ENCODE assay signal across 8 cellular contexts in the genomic region with DNA sequence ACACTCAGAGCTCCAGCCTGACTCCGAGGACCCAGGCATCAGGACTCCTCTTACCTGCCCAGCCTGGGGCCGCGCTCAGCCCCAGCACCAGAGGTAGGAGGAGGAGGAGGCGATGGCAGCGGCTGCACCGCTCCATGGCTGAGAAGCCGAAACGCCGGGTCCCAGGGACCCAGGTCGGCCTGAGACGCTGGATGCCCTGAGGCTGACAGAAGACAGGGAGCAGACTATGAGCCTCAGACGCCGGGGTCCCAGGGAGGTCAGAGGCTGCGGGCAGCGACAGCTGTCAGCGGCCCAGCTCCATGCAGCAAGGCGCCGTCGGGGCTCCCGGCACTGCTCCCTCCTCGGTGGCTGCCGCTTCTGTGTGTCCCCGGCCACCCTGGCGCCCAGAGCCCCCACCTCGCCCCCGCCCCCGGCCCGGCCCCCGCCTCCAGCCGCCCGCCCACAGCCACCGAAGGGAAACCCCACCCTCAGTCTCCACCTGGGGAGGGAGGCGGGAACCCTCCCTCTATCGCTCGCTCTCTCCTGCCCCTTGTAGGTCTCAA. TPM values are rescaled to one million over a fixed set of nuclear protein-coding genes. Genes with fewer than 3 reads are reported as not detected.
A peak's percentile ranks its signal among the peaks of the same experiment; 100 is the strongest.
DNase-seq lines count a peak whose midpoint lies in the region; ATAC-seq, FAIRE-seq and TF ChIP-seq lines count a peak whose summit lies in the region.

A gene (minus strand): TSS at position 363 of the 542 bp plus-strand sequence. CDS start 227 bp downstream, at position 136.

- H3K9me3 ChIP-seq in CD8-positive, alpha-beta T cell (ENCODE audit: low read length), result no peaks in the 10 kb centered on the region
- H3K9me3 ChIP-seq in pancreas (no peaks in the 10 kb centered on the region), small intestine (ENCODE audit: control insufficient read depth, low read depth) (no peaks in the 10 kb centered on the region)

- H3K36me3 ChIP-seq in CD8-positive, alpha-beta T cell (ENCODE audit: insufficient read depth, low read length), result peaks cover 27% of the 10 kb centered on the region
- H3K36me3 ChIP-seq in pancreas (peaks cover 0 to 25% (median 18%) of the 10 kb centered on the region in 3 donors), small intestine (ENCODE audit: control insufficient read depth in 2 of 2, insufficient read depth in 2 of 2, low read length in 2 of 2) (peaks cover 14% of the 10 kb centered on the region in 2 donors)

- H3K27me3 Mint-ChIP-seq in CD8-positive, alpha-beta T cell (ENCODE audit: low read depth), result peaks cover 23% of the 10 kb centered on the region

- H3K27ac Mint-ChIP-seq in CD8-positive, alpha-beta T cell, result peak within 1 kb of the TSS; percentile 55

- intact Hi-C loops in CD8-positive, alpha-beta T cell (cut with DNase I, micrococcal nuclease), result no loop called here
- intact Hi-C loops in pancreas (cut with DNase I), result no loop called here

- DNase-seq in CD8-positive, alpha-beta T cell, result peak in 2 of 7 experiments; percentile 35 to 45
- DNase-seq in fibroblast of the aortic adventitia (ENCODE audit: low read depth) (no peak), pancreas (peak in 1 of 6 donors; percentile 73), small intestine (no peak), cortex of kidney (lab: John Stamatoyannopoulos, UW) (no peak), RPMI8226 (no peak)

- TF ChIP-seq CTCF in CD8-positive, alpha-beta T cell (IDR thresholded peaks at IDR 0.05), result no peak
- TF ChIP-seq CTCF in fibroblast of the aortic adventitia (IDR thresholded peaks at IDR 0.05; ENCODE audit: insufficient read depth, low read length) (no peak), pancreas (IDR thresholded peaks at IDR 0.05) (no peak)

- peaks cover 27% of the 10 kb centered on the region for H3K4me1 Mint-ChIP-seq in CD8-positive, alpha-beta T cell (ENCODE audit: low read depth)

- H3K36me3 Mint-ChIP-seq in CD8-positive, alpha-beta T cell, result peaks cover 34% of the 10 kb centered on the region

- WGBS in pancreas, 2 donors, result 18% methylated on average over 24 to 35 of the region's 35 CpGs
- WGBS in small intestine, 3 donors, result 2 to 13% (median 8%) methylated on average over 24 to 33 of the region's 35 CpGs

- peak; percentile 75 for ATAC-seq in CD8-positive, alpha-beta T cell
- ATAC-seq in SK-N-SH treated with all-trans-retinoic acid at 6 μM for 48 hours (peak; percentile 27), pancreas (peak; percentile 9 to 36 (median 14)), GM21526 (IDR thresholded peaks at IDR 0.05; ENCODE audit: low FRiP score, unreplicated experiment) (no peak)

- FAIRE-seq in pancreas (lab: Jason Lieb, UNC), result no peak
- FAIRE-seq in small intestine (lab: Jason Lieb, UNC), result no peak

- H3K4me3 ChIP-seq in CD8-positive, alpha-beta T cell (ENCODE audit: low read depth, low read length), result peak within 1 kb of the TSS; percentile 77
- H3K4me3 ChIP-seq in fibroblast of the aortic adventitia (ENCODE audit: low read depth, low read length) (peak within 1 kb of the TSS; percentile 46), pancreas (peak within 1 kb of the TSS in 2 of 4 donors; percentile 5 to 15), small intestine (ENCODE audit: low read depth in 1 of 2, low read length in 2 of 2) (peak within 1 kb of the TSS in 1 of 2 donors; percentile 10)

- POLR2A ChIA-PET in CD8-positive, alpha-beta T cell (lab: Charles Lee), result interaction anchor here (0.7 to 1.0 kb wide), 2 partner anchors 80 to 107 kb away, joined by 3 read pairs; a partner anchor contains a TSS

- peak within 1 kb of the TSS; percentile 83 for H3K4me3 Mint-ChIP-seq in CD8-positive, alpha-beta T cell

- H3K27me3 ChIP-seq in CD8-positive, alpha-beta T cell (ENCODE audit: insufficient read depth, low read length), result peaks cover 4% of the 10 kb centered on the region
- H3K27me3 ChIP-seq in pancreas, result no peaks in the 10 kb centered on the region
- peaks cover 0 to 9% of the 10 kb centered on the region in 2 donors for H3K27me3 ChIP-seq in small intestine (ENCODE audit: control insufficient read depth in 2 of 2, insufficient read depth in 2 of 2, low read length in 2 of 2)

- H3K4me1 ChIP-seq in CD8-positive, alpha-beta T cell (ENCODE audit: insufficient read depth, low read length), result peaks cover 14% of the 10 kb centered on the region
- H3K4me1 ChIP-seq in pancreas (peaks cover 9 to 12% (median 11%) of the 10 kb centered on the region in 3 donors), small intestine (ENCODE audit: control insufficient read depth in 2 of 2, insufficient read depth in 1 of 2, low read depth in 1 of 2, low read length in 1 of 2) (peaks cover 0 to 3% of the 10 kb centered on the region in 2 donors)

- CTCF ChIA-PET in CD8-positive, alpha-beta T cell (lab: Charles Lee), result interaction anchor here (0.7 to 1.0 kb wide), 2 partner anchors 30 to 159 kb away, joined by 3 read pairs; no protein-coding TSS in a partner anchor

- no peaks in the 10 kb centered on the region for H3K9me3 Mint-ChIP-seq in CD8-positive, alpha-beta T cell

- H3K27ac ChIP-seq in CD8-positive, alpha-beta T cell (ENCODE audit: low read depth, low read length), result no peak within 1 kb of the TSS
- H3K27ac ChIP-seq in pancreas, result no peak within 1 kb of the TSS
- no peak within 1 kb of the TSS for H3K27ac ChIP-seq in small intestine (ENCODE audit: low read depth in 1 of 2, low read length in 1 of 2)

TF ChIP-seq in SK-N-SH treated with all-trans-retinoic acid at 6 μM for 48 hours, 23 proteins besides CTCF, POLR2A, EP300 and RAD21:
- no peak for TF ChIP-seq ZFP30 (CRISPR knock-in tag; IDR thresholded peaks at IDR 0.05)
- no peak for TF ChIP-seq ISL1 (CRISPR knock-in tag; IDR thresholded peaks at IDR 0.05)
- no peak for TF ChIP-seq ZNF70 (CRISPR knock-in tag; IDR thresholded peaks at IDR 0.05)
- TF ChIP-seq, protein P1, sequence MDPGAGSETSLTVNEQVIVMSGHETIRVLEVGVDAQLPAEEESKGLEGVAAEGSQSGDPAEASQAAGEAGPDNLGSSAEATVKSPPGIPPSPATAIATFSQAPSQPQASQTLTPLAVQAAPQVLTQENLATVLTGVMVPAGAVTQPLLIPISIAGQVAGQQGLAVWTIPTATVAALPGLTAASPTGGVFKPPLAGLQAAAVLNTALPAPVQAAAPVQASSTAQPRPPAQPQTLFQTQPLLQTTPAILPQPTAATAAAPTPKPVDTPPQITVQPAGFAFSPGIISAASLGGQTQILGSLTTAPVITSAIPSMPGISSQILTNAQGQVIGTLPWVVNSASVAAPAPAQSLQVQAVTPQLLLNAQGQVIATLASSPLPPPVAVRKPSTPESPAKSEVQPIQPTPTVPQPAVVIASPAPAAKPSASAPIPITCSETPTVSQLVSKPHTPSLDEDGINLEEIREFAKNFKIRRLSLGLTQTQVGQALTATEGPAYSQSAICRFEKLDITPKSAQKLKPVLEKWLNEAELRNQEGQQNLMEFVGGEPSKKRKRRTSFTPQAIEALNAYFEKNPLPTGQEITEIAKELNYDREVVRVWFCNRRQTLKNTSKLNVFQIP (CRISPR knock-in tag; IDR thresholded peaks at IDR 0.05; ENCODE audit: borderline replicate concordance, low read depth), result no peak
- TF ChIP-seq, protein P2, sequence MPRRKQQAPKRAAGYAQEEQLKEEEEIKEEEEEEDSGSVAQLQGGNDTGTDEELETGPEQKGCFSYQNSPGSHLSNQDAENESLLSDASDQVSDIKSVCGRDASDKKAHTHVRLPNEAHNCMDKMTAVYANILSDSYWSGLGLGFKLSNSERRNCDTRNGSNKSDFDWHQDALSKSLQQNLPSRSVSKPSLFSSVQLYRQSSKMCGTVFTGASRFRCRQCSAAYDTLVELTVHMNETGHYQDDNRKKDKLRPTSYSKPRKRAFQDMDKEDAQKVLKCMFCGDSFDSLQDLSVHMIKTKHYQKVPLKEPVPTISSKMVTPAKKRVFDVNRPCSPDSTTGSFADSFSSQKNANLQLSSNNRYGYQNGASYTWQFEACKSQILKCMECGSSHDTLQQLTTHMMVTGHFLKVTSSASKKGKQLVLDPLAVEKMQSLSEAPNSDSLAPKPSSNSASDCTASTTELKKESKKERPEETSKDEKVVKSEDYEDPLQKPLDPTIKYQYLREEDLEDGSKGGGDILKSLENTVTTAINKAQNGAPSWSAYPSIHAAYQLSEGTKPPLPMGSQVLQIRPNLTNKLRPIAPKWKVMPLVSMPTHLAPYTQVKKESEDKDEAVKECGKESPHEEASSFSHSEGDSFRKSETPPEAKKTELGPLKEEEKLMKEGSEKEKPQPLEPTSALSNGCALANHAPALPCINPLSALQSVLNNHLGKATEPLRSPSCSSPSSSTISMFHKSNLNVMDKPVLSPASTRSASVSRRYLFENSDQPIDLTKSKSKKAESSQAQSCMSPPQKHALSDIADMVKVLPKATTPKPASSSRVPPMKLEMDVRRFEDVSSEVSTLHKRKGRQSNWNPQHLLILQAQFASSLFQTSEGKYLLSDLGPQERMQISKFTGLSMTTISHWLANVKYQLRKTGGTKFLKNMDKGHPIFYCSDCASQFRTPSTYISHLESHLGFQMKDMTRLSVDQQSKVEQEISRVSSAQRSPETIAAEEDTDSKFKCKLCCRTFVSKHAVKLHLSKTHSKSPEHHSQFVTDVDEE (CRISPR knock-in tag; IDR thresholded peaks at IDR 0.05), result no peak
TF ChIP-seq in SK-N-SH treated with all-trans-retinoic acid at 6 μM for 48 hours: peak in this region for 0.

RNA-seq across cellular contexts. Expression of the gene that starts here (rescaled TPM):
- 1 to 10 TPM; 1.5 to 1.9 TPM for total RNA-seq in CD8-positive, alpha-beta T cell
- 0.09 and 0.74 TPM in 2 replicates for total RNA-seq in fibroblast of the aortic adventitia (ENCODE audit: low replicate concordance)
- under 1 TPM; 0.15 to 0.75 (median 0.36) TPM for total RNA-seq in pancreas
- 1 to 10 TPM; 2.9 to 3.1 TPM for polyA plus RNA-seq in pancreas
- polyA plus RNA-seq in small intestine, result under 1 TPM; 0.27 to 0.67 (median 0.57) TPM
